ENCODE assay signal across 37 cellular contexts in genomic region chr16:8627456-8627855, GRCh38. TPM values are rescaled to one million over a fixed set of nuclear protein-coding genes. Genes with fewer than 3 reads are reported as not detected.
"Had no signal": no experiment of that assay in that cellular context is flagged by ENCODE, and none has a peak within 500 bp of the region (broad histone marks: within the 10 kb centered on the region; RNA-seq: fewer than 3 reads in every experiment).

No MANE protein-coding gene starts in this region.

- H3K27ac ChIP-seq: body of pancreas, breast epithelium, PC-9, SK-N-MC, WERI-Rb-1 had no signal

- DNase-seq: activated CD4-positive, alpha-beta memory T cell treated with anti-CD3 and anti-CD28 coated beads, Interleukin-2, amount 10 ng/mL, durations not matched to agents 7 days and 5 days; activated CD4-positive, alpha-beta T cell treated with anti-CD3 and anti-CD28 coated beads for 1 hour; activated CD4-positive, alpha-beta T cell treated with anti-CD3 and anti-CD28 coated beads for 48 hours; activated CD4-positive, CD25-positive, alpha-beta regulatory T cell; activated CD8-positive, alpha-beta memory T cell treated with anti-CD3 and anti-CD28 coated beads for 24 hours; activated CD8-positive, alpha-beta memory T cell treated with anti-CD3 and anti-CD28 coated beads, Interleukin-2, amount 10 ng/mL, durations not matched to agents 7 days and 5 days; activated CD8-positive, alpha-beta memory T cell treated with anti-CD3 and anti-CD28 coated beads, Interleukin-2, amount 50 U/mL, for 48 hours; activated gamma-delta T cell treated with Interleukin-2 at 50 U/mL for 16 hours; activated naive CD4-positive, alpha-beta T cell treated with anti-CD3 and anti-CD28 coated beads for 36 hours; body of pancreas; Karpas-422; KBM-7; MM.1S; MV-4-11; NCI-H1092; NCI-H1436 treated with DMSO at 0.1 percent for 48 hours; NCI-H1694 treated with DMSO at 0.1 percent for 48 hours; NCI-H2029; NCI-H2107; NCI-H2171; NCI-H510A; NCI-H526; NCI-H748 treated with DMSO at 0.1 percent for 48 hours; NK-92 treated with Interleukin-12 subunit alpha and Interleukin-12 subunit beta, amount 100 ng/mL, for 24 hours; PC-9; Right ventricle myocardium superior; T1000; WERI-Rb-1 had no signal

- H3K4me2 ChIP-seq: PC-9 had no signal

- H3K9me3 Mint-ChIP-seq: activated CD4-positive, alpha-beta memory T cell treated with anti-CD3 and anti-CD28 coated beads, Interleukin-2, amount 10 ng/mL, durations not matched to agents 7 days and 5 days; activated naive CD4-positive, alpha-beta T cell treated with anti-CD3 and anti-CD28 coated beads for 36 hours; activated naive CD4-positive, alpha-beta T cell treated with anti-CD3 and anti-CD28 coated beads, Interleukin-2, amount 50 U/mL, for 72 hours had no signal

- H3K4me3 Mint-ChIP-seq: activated CD4-positive, alpha-beta memory T cell treated with anti-CD3 and anti-CD28 coated beads, Interleukin-2, amount 10 ng/mL, durations not matched to agents 7 days and 5 days; activated CD8-positive, alpha-beta memory T cell treated with anti-CD3 and anti-CD28 coated beads, Interleukin-2, amount 10 ng/mL, durations not matched to agents 7 days and 5 days; activated naive CD4-positive, alpha-beta T cell treated with anti-CD3 and anti-CD28 coated beads for 36 hours had no signal

- H3K4me3 ChIP-seq: adrenal gland, body of pancreas, breast epithelium, PC-9, SK-N-MC had no signal

- H3K27me3 Mint-ChIP-seq: activated CD4-positive, alpha-beta memory T cell treated with anti-CD3 and anti-CD28 coated beads, Interleukin-2, amount 10 ng/mL, durations not matched to agents 7 days and 5 days; activated CD8-positive, alpha-beta memory T cell treated with anti-CD3 and anti-CD28 coated beads, Interleukin-2, amount 10 ng/mL, durations not matched to agents 7 days and 5 days had no signal

- H3K4me1 ChIP-seq: breast epithelium had no signal

- H3K27ac Mint-ChIP-seq: activated CD4-positive, alpha-beta memory T cell treated with anti-CD3 and anti-CD28 coated beads, Interleukin-2, amount 10 ng/mL, durations not matched to agents 7 days and 5 days; activated CD8-positive, alpha-beta memory T cell treated with anti-CD3 and anti-CD28 coated beads, Interleukin-2, amount 10 ng/mL, durations not matched to agents 7 days and 5 days had no signal

- ATAC-seq: activated CD8-positive, alpha-beta memory T cell treated with anti-CD3 and anti-CD28 coated beads, Interleukin-2, amount 10 ng/mL, durations not matched to agents 7 days and 5 days; activated naive CD4-positive, alpha-beta T cell treated with anti-CD3 and anti-CD28 coated beads, Interleukin-2, amount 50 U/mL, for 72 hours; body of pancreas had no signal

- H2AFZ ChIP-seq: PC-9 had no signal

- H3K9me3 ChIP-seq: adrenal gland, body of pancreas, breast epithelium had no signal

- H3K27me3 ChIP-seq: adrenal gland, body of pancreas, breast epithelium had no signal

RNA-seq across cellular contexts. Expression of gene TMEM114, which starts 37.1 kb away (rescaled TPM):
- total RNA-seq: activated CD4-positive, alpha-beta memory T cell treated with anti-CD3 and anti-CD28 coated beads, Interleukin-2, amount 10 ng/mL, durations not matched to agents 7 days and 5 days; activated CD8-positive, alpha-beta memory T cell treated with anti-CD3 and anti-CD28 coated beads, Interleukin-2, amount 10 ng/mL, durations not matched to agents 7 days and 5 days; activated naive CD4-positive, alpha-beta T cell treated with anti-CD3 and anti-CD28 coated beads for 36 hours; activated naive CD4-positive, alpha-beta T cell treated with anti-CD3 and anti-CD28 coated beads, Interleukin-2, amount 50 U/mL, for 72 hours; adrenal gland; astrocyte; body of pancreas; breast epithelium; cardiac septum; OCI-LY7; PC-9; Right ventricle myocardium superior; T-helper 1 cell treated with Interleukin-12 subunit alpha and Interleukin-12 subunit beta and Interleukin-4 antibody, amounts not matched to agents 30 ng/mL and 1 ng/mL, for 36 hours; T-helper 2 cell treated with Interferon-gamma antibody and Interleukin-4, amounts not matched to agents 100 ng/mL and 5 ng/mL, for 36 hours had no signal
